In genomic region chr14:21476526-21476924, GRCh38 we compare ENCODE assay signal across 8 cellular contexts. TPM values are rescaled to one million over a fixed set of nuclear protein-coding genes. Genes with fewer than 3 reads are reported as not detected.
DNase-seq lines count a peak whose midpoint lies in the region; ATAC-seq and TF ChIP-seq lines count a peak whose summit lies in the region.

No MANE protein-coding gene starts in this region.

- H3K9me3 Mint-ChIP-seq in effector memory CD8-positive, alpha-beta T cell = no peaks in the 10 kb centered on the region

- no peaks in the 10 kb centered on the region; the same call in 1 of the 2 replicates for H3K9me3 ChIP-seq in AG04450 (ENCODE audit: control insufficient read depth, insufficient read depth, low read length)

- peaks cover 18 to 27% of the 10 kb centered on the region in 2 donors for H3K4me1 Mint-ChIP-seq in effector memory CD8-positive, alpha-beta T cell (ENCODE audit: low read depth in 2 of 2)

- POLR2A ChIA-PET in AG04450 (lab: Yijun Ruan, JAX) = interaction anchor here (0.5 to 1.4 kb wide), 6 partner anchors 9 to 1374 kb away, joined by 3 to 5 read pairs (median 4); partner anchors contain the start of genes CHD8 and METTL3

- DNase-seq in AG04450 (ENCODE audit: low read depth, low spot score) (no peak), HuH-7 (ENCODE audit: low spot score) (peak; percentile 58), mucosa of gallbladder (ENCODE audit: low spot score) (peak; percentile 87), OCI-M1 (lab: John Stamatoyannopoulos, UW) (no peak)
- DNase-seq in activated CD4-positive, CD25-positive, alpha-beta regulatory T cell treated with anti-CD3 and anti-CD28 coated beads, Interleukin-2, amount 50 U/mL, for 72 hours = peak; percentile 72
- no peak for DNase-seq in effector memory CD8-positive, alpha-beta T cell
- peak in 4 of 6 experiments; percentile 87 to 97 (median 94) for DNase-seq in stimulated activated naive CD4-positive, alpha-beta T cell (lab: John Stamatoyannopoulos, UW)

- H3K27me3 Mint-ChIP-seq in effector memory CD8-positive, alpha-beta T cell = no peaks in the 10 kb centered on the region

- peak overlapping the region; percentile 90 for H3K4me3 ChIP-seq in AG04450 (ENCODE audit: low read depth, low read length)

- CTCF ChIA-PET in AG04450 (lab: Charles Lee) = interaction anchor here (0.6 to 4.3 kb wide), 17 partner anchors 10 to 503 kb away, joined by 3 to 43 read pairs (median 5); partner anchors contain the start of gene CHD8

- ATAC-seq in GM18873 (IDR thresholded peaks at IDR 0.05; ENCODE audit: low FRiP score, unreplicated experiment) = peak; percentile 1
- peak; percentile 45 for ATAC-seq in effector memory CD8-positive, alpha-beta T cell (replicated peaks)

- no peak for TF ChIP-seq CTCF in AG04450 (IDR thresholded peaks at IDR 0.05; ENCODE audit: low read depth, low read length)

- no peak overlapping the region for H3K27ac ChIP-seq in AG04450 (ENCODE audit: low read depth, low read length)

- H3K27ac Mint-ChIP-seq in effector memory CD8-positive, alpha-beta T cell = peak overlapping the region; percentile 98 to 99

- H3K4me3 Mint-ChIP-seq in effector memory CD8-positive, alpha-beta T cell = peak overlapping the region; percentile 98

- no peaks in the 10 kb centered on the region for H3K27me3 ChIP-seq in AG04450 (ENCODE audit: control insufficient read depth, insufficient read depth, low read length)

- H3K36me3 Mint-ChIP-seq in effector memory CD8-positive, alpha-beta T cell (ENCODE audit: insufficient read depth) = peaks cover 38% of the 10 kb centered on the region

RNA-seq across cellular contexts. Expression of gene RAB2B, which starts 0.2 kb away (rescaled TPM):
- polyA plus RNA-seq in AG04450 (2011; rRNA removed) = 32.6 and 36.7 TPM in 2 replicates
- 29.6 and 35.1 TPM in 2 replicates for polyA minus RNA-seq in AG04450 (2011; rRNA and poly(A)+ RNA removed)
- 20.6 TPM for total RNA-seq in mucosa of gallbladder

RNA-seq across cellular contexts. Expression of gene TOX4, which starts 0.5 kb away (rescaled TPM):
- polyA plus RNA-seq in AG04450 (2011; rRNA removed) = 93.7 and 94.6 TPM in 2 replicates
- polyA minus RNA-seq in AG04450 (2011; rRNA and poly(A)+ RNA removed) = 91.4 and 118 TPM in 2 replicates
- 66.7 TPM for total RNA-seq in mucosa of gallbladder

RNA-seq across cellular contexts. Expression of gene CHD8, which starts 20.6 kb away (rescaled TPM):
- polyA plus RNA-seq in AG04450 (2011; rRNA removed) = 26.1 and 40.3 TPM in 2 replicates
- 110 and 136 TPM in 2 replicates for polyA minus RNA-seq in AG04450 (2011; rRNA and poly(A)+ RNA removed)
- total RNA-seq in mucosa of gallbladder = 75.9 TPM

RNA-seq across cellular contexts. Expression of gene METTL3, which starts 34.6 kb away (rescaled TPM):
- 62.3 and 66.3 TPM in 2 replicates for polyA plus RNA-seq in AG04450 (2011; rRNA removed)
- 70.2 and 83.3 TPM in 2 replicates for polyA minus RNA-seq in AG04450 (2011; rRNA and poly(A)+ RNA removed)
- total RNA-seq in mucosa of gallbladder = 37.5 TPM

RNA-seq across cellular contexts. Expression of gene SALL2, which starts 49.6 kb away (rescaled TPM):
- 15.0 and 17.1 TPM in 2 replicates for polyA plus RNA-seq in AG04450 (2011; rRNA removed)
- 21.8 and 23.4 TPM in 2 replicates for polyA minus RNA-seq in AG04450 (2011; rRNA and poly(A)+ RNA removed)
- 8.3 TPM for total RNA-seq in mucosa of gallbladder

Comparison
In these comparisons a context has a peak if more than half of its experiments do, and no peak if none do; other contexts are left out.
1. DNase-seq: peak in HuH-7 (single experiment), activated CD4-positive, CD25-positive, alpha-beta regulatory T cell treated with anti-CD3 and anti-CD28 coated beads, Interleukin-2, amount 50 U/mL, for 72 hours (single experiment), mucosa of gallbladder (single experiment) and stimulated activated naive CD4-positive, alpha-beta T cell (4 of 6); none in AG04450 (single experiment), effector memory CD8-positive, alpha-beta T cell (0 of 3) and OCI-M1 (single experiment).